Comparison of ENCODE assay signal across 13 cellular contexts in the genomic region with DNA sequence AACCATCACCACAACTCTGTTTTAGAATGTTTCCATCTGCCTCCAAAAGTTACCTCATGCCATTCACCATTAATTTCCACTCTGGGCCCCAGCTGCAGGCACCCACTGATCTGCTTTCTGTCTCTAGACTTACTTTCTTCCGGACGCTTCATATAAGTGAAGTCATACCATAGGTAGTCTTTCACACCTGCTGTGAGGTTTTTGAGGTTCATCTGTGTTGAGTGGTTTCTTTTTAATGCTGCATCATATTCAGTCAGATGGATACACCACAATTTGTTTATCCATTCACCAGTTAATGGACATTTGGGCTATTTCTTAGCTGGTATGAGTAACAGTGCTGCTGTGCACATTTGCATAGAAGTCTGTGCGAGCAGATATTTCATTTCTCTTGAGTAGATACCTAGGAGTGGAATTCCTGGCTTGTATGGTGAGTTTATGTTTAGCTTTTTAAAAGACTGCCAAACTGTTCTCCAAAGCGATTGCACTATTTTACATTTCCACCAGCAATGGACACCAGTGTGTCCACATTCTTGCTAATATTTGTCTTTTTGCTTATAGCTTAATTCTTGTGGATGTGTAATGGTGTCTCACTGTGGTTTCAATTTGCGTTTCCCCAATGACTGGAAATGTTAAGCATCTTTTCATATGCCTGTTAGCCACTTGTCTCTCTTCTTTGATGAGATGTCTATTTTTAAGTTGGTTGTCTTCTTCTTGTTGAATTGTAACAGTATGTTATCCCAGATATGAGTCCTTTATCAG. TPM values are rescaled to one million over a fixed set of nuclear protein-coding genes. Genes with fewer than 3 reads are reported as not detected.
DNase-seq lines count a peak whose midpoint lies in the region; ATAC-seq and TF ChIP-seq lines count a peak whose summit lies in the region.
"Had no signal": no experiment of that assay in that cellular context is flagged by ENCODE, and none has a peak within 500 bp of the region (broad histone marks: within the 10 kb centered on the region; RNA-seq: fewer than 3 reads in every experiment).

No MANE protein-coding gene starts in this region.

- no peaks in the 10 kb centered on the region for H3K27me3 Mint-ChIP-seq in activated B cell treated with CpG ODN at 0.5 μM for 24 hours
- H3K27me3 Mint-ChIP-seq: activated naive CD4-positive, alpha-beta T cell treated with anti-CD3 and anti-CD28 coated beads, Interleukin-2, amount 50 U/mL, for 24 hours had no signal

- no peak for TF ChIP-seq CTCF in activated B cell treated with CpG ODN at 0.5 μM for 24 hours (IDR thresholded peaks at IDR 0.05)

- no peak overlapping the region for H3K4me3 Mint-ChIP-seq in activated B cell treated with CpG ODN at 0.5 μM for 24 hours
- H3K4me3 Mint-ChIP-seq: activated naive CD4-positive, alpha-beta T cell treated with anti-CD3 and anti-CD28 coated beads, Interleukin-2, amount 50 U/mL, for 24 hours had no signal

- ATAC-seq in GM18868 (IDR thresholded peaks at IDR 0.05; ENCODE audit: unreplicated experiment), result peak; percentile 60
- ATAC-seq in GM21423 (IDR thresholded peaks at IDR 0.05; ENCODE audit: unreplicated experiment), result peak; percentile 83
- peak; percentile 87 for ATAC-seq in HG03280 (IDR thresholded peaks at IDR 0.05; ENCODE audit: unreplicated experiment)
- peak; percentile 28 for ATAC-seq in activated B cell treated with CpG ODN at 0.5 μM for 24 hours (ENCODE audit: low read depth)

- intact Hi-C loops in activated B cell treated with CpG ODN at 0.5 μM for 24 hours (cut with micrococcal nuclease), result no loop called here
- intact Hi-C loops in posterior vena cava (cut with DNase I), result no loop called here

- no peak overlapping the region for H3K27ac Mint-ChIP-seq in activated B cell treated with CpG ODN at 0.5 μM for 24 hours
- H3K27ac Mint-ChIP-seq: activated naive CD4-positive, alpha-beta T cell treated with anti-CD3 and anti-CD28 coated beads, Interleukin-2, amount 50 U/mL, for 24 hours had no signal

- DNase-seq in activated B cell treated with CpG ODN at 0.5 μM for 24 hours, result no peak
- no peak for DNase-seq in HUDEP-2 (lab: John Stamatoyannopoulos, UW; ENCODE audit: unreplicated experiment in 76 of 76)
- DNase-seq in LoVo (ENCODE audit: low spot score), result no peak
- DNase-seq in posterior vena cava (ENCODE audit: low spot score), result no peak
- DNase-seq in NCI-H345 treated with DMSO at 0.1 percent for 48 hours (lab: John Stamatoyannopoulos, UW; ENCODE audit: unreplicated experiment), result no peak
- DNase-seq: activated CD4-positive, CD25-positive, alpha-beta regulatory T cell; mesenchymal stem cell; NCI-H2081 treated with DMSO at 0.1 percent for 48 hours; uterus had no signal

- POLR2A ChIA-PET in activated B cell treated with CpG ODN at 0.5 μM for 24 hours (lab: Charles Lee), result no interaction called here

- CTCF ChIA-PET in activated B cell treated with CpG ODN at 0.5 μM for 24 hours (lab: Charles Lee), result no interaction called here

- H3K4me1 Mint-ChIP-seq in activated B cell treated with CpG ODN at 0.5 μM for 24 hours, result peaks cover 8% of the 10 kb centered on the region
- H3K4me1 Mint-ChIP-seq: activated naive CD4-positive, alpha-beta T cell treated with anti-CD3 and anti-CD28 coated beads, Interleukin-2, amount 50 U/mL, for 24 hours had no signal

- H3K9me3 Mint-ChIP-seq in activated B cell treated with CpG ODN at 0.5 μM for 24 hours, result no peaks in the 10 kb centered on the region
- H3K9me3 Mint-ChIP-seq: activated naive CD4-positive, alpha-beta T cell treated with anti-CD3 and anti-CD28 coated beads, Interleukin-2, amount 50 U/mL, for 24 hours had no signal

- peaks cover 10% of the 10 kb centered on the region for H3K36me3 Mint-ChIP-seq in activated B cell treated with CpG ODN at 0.5 μM for 24 hours (ENCODE audit: low read depth)

RNA-seq across cellular contexts. Expression of gene ZFYVE21, which starts 48.3 kb away (rescaled TPM):
- total RNA-seq in activated B cell treated with CpG ODN at 0.5 μM for 24 hours (12.4 and 16.7 TPM in 2 replicates), posterior vena cava (10 to 100 TPM; 57.2 to 59.5 TPM)

RNA-seq across cellular contexts. Expression of gene XRCC3, which starts 48.7 kb away (rescaled TPM):
- total RNA-seq in activated B cell treated with CpG ODN at 0.5 μM for 24 hours (23.5 and 26.0 TPM in 2 replicates), posterior vena cava (1 to 10 TPM; 4.0 to 4.9 TPM)

Comparison
In these comparisons a context has a peak if more than half of its experiments do, and no peak if none do; other contexts are left out.
1. ATAC-seq: peak in every context shown above with its lines; median percentile 87 in HG03280; 83 in GM21423; 60 in GM18868; 28 in activated B cell treated with CpG ODN at 0.5 μM for 24 hours.